16 cellular contexts compared by ENCODE assay signal in genomic region chr22:30236875-30237274, GRCh38. TPM values are rescaled to one million over a fixed set of nuclear protein-coding genes. Genes with fewer than 3 reads are reported as not detected.
"Had no signal": no experiment of that assay in that cellular context is flagged by ENCODE, and none has a peak within 500 bp of the region (broad histone marks: within the 10 kb centered on the region; RNA-seq: fewer than 3 reads in every experiment).

No MANE protein-coding gene starts in this region.

- ATAC-seq: pancreas had no signal

- H3K9me3 Mint-ChIP-seq: activated T-helper 2 cell treated with anti-CD3 and anti-CD28 coated beads, Interferon-gamma antibody, Interleukin-2, Interleukin-4, amounts not matched to agents 10 μg/mL and 5 μg/mL and 100 μg/mL, durations not matched to agents 14 hours and 24 hours and 36 hours; endodermal cell; memory B cell; neural crest cell had no signal

- H3K27ac ChIP-seq: left ventricle myocardium inferior, tibial artery had no signal

- H3K27ac Mint-ChIP-seq: endodermal cell, memory B cell had no signal

- H3K4me1 ChIP-seq: left ventricle myocardium inferior had no signal

- H3K4me3 Mint-ChIP-seq: endodermal cell, memory B cell, neural crest cell had no signal

- H3K9me3 ChIP-seq: left ventricle myocardium inferior, pancreas, tibial artery had no signal

- H3K36me3 Mint-ChIP-seq: memory B cell had no signal

- H3K27me3 ChIP-seq: pancreas had no signal

- H3K27me3 Mint-ChIP-seq: memory B cell had no signal

- H3K4me3 ChIP-seq: left ventricle myocardium inferior, pancreas, skin epidermis, tibial artery had no signal

- DNase-seq: activated CD8-positive, alpha-beta memory T cell treated with anti-CD3 and anti-CD28 coated beads for 24 hours; activated naive CD4-positive, alpha-beta T cell treated with anti-CD3 and anti-CD28 coated beads, Interleukin-2, amount 50 U/mL, for 16 hours; amygdala; endodermal cell; erythroblast; kidney; left ventricle myocardium inferior; pancreas; T1000; tibial artery had no signal

- FAIRE-seq: kidney, pancreas had no signal

- H3K36me3 ChIP-seq: left ventricle myocardium inferior, pancreas, tibial artery had no signal

RNA-seq across cellular contexts. Expression of gene OSM, which starts 29.8 kb away (rescaled TPM):
- total RNA-seq: dermis microvascular lymphatic vessel endothelial cell, endodermal cell, left ventricle myocardium inferior, neural crest cell, renal cortical epithelial cell had no signal
